27 cellular contexts compared by ENCODE assay signal in the genomic region with DNA sequence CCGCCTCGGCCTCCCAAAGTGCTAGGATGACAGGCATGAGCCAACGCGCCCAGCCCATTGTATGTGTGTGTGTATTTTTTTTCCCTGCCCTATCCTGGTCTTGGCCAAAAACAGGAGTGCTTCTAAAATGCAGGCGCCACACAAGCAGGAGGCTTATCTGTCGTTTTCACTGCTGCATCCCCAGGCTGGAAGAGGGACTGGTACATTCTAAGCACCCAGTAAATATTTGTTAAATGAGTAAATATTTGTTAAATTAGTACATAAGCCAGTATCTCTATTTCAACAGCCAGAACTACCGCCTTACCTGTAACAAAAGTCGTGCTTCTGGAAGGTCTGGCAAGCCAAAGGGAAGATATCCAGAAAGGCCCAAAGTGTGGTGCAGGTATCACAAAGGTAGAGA.
"Had no signal": no experiment of that assay in that cellular context is flagged by ENCODE, and none has a peak within 500 bp of the region (broad histone marks: within the 10 kb centered on the region; RNA-seq: fewer than 3 reads in every experiment).

No MANE protein-coding gene starts in this region.

- ATAC-seq: activated naive CD4-positive, alpha-beta T cell treated with anti-CD3 and anti-CD28 coated beads, Interleukin-2, amount 50 U/mL, for 72 hours; left ventricle myocardium superior; naive thymus-derived CD4-positive, alpha-beta T cell; T-cell had no signal

- H3K4me1 Mint-ChIP-seq: activated CD4-positive, alpha-beta memory T cell treated with anti-CD3 and anti-CD28 coated beads, Interleukin-2, amount 10 ng/mL, durations not matched to agents 7 days and 5 days; activated CD4-positive, alpha-beta T cell treated with anti-CD3 and anti-CD28 coated beads, Interleukin-2, amount 10 ng/mL, durations not matched to agents 7 days and 5 days; mesothelial cell of epicardium; naive thymus-derived CD4-positive, alpha-beta T cell; T-cell had no signal

- H3K9me3 Mint-ChIP-seq: activated CD4-positive, alpha-beta memory T cell treated with anti-CD3 and anti-CD28 coated beads, Interleukin-2, amount 10 ng/mL, durations not matched to agents 7 days and 5 days; activated CD4-positive, alpha-beta T cell treated with anti-CD3 and anti-CD28 coated beads, Interleukin-2, amount 10 ng/mL, durations not matched to agents 7 days and 5 days; activated naive CD4-positive, alpha-beta T cell treated with anti-CD3 and anti-CD28 coated beads, Interleukin-2, amount 50 U/mL, for 72 hours; activated T-helper 2 cell treated with anti-CD3 and anti-CD28 coated beads, Interferon-gamma antibody, Interleukin-2, Interleukin-4, amounts not matched to agents 10 μg/mL and 5 μg/mL and 100 μg/mL, durations not matched to agents 14 hours and 24 hours and 36 hours; mesothelial cell of epicardium; naive thymus-derived CD4-positive, alpha-beta T cell; T-cell had no signal

- H3K4me3 Mint-ChIP-seq: activated CD4-positive, alpha-beta memory T cell treated with anti-CD3 and anti-CD28 coated beads, Interleukin-2, amount 10 ng/mL, durations not matched to agents 7 days and 5 days; activated CD4-positive, alpha-beta T cell treated with anti-CD3 and anti-CD28 coated beads, Interleukin-2, amount 10 ng/mL, durations not matched to agents 7 days and 5 days; mesothelial cell of epicardium; naive thymus-derived CD4-positive, alpha-beta T cell; T-cell had no signal

- H3K27ac ChIP-seq: epithelial cell of prostate, pancreas, right atrium auricular region, spleen, testis, WERI-Rb-1 had no signal

- H3K27me3 ChIP-seq: pancreas, right atrium auricular region, spleen, testis, transverse colon had no signal

- H3K27ac Mint-ChIP-seq: activated CD4-positive, alpha-beta memory T cell treated with anti-CD3 and anti-CD28 coated beads, Interleukin-2, amount 10 ng/mL, durations not matched to agents 7 days and 5 days; activated CD4-positive, alpha-beta T cell treated with anti-CD3 and anti-CD28 coated beads, Interleukin-2, amount 10 ng/mL, durations not matched to agents 7 days and 5 days; activated naive CD4-positive, alpha-beta T cell treated with anti-CD3 and anti-CD28 coated beads, Interleukin-2, amount 50 U/mL, for 72 hours; activated T-helper 2 cell treated with anti-CD3 and anti-CD28 coated beads, Interferon-gamma antibody, Interleukin-2, Interleukin-4, amounts not matched to agents 10 μg/mL and 5 μg/mL and 100 μg/mL, durations not matched to agents 14 hours and 24 hours and 36 hours; mesothelial cell of epicardium; T-cell had no signal

- H3K4me1 ChIP-seq: pancreas, spleen had no signal

- H3K4me3 ChIP-seq: pancreas, right atrium auricular region, spleen, testis, transverse colon had no signal

- H3K27me3 Mint-ChIP-seq: activated CD4-positive, alpha-beta memory T cell treated with anti-CD3 and anti-CD28 coated beads, Interleukin-2, amount 10 ng/mL, durations not matched to agents 7 days and 5 days; activated CD4-positive, alpha-beta T cell treated with anti-CD3 and anti-CD28 coated beads, Interleukin-2, amount 10 ng/mL, durations not matched to agents 7 days and 5 days; naive thymus-derived CD4-positive, alpha-beta T cell; T-cell had no signal

- DNase-seq: activated CD4-positive, alpha-beta memory T cell treated with anti-CD3 and anti-CD28 coated beads, Interleukin-2, amount 10 ng/mL, durations not matched to agents 7 days and 5 days; activated CD4-positive, alpha-beta T cell treated with anti-CD3 and anti-CD28 coated beads, Interleukin-2, amount 10 ng/mL, durations not matched to agents 7 days and 5 days; activated CD4-positive, CD25-positive, alpha-beta regulatory T cell treated with anti-CD3 and anti-CD28 coated beads, Interleukin-2, amount 50 U/mL, for 72 hours; activated naive CD4-positive, alpha-beta T cell; activated T-cell treated with anti-CD3 and anti-CD28 coated beads, Interleukin-2, amount 50 U/mL, for 48 hours; effector CD4-positive, alpha-beta T cell; glutamatergic neuron; left ventricle myocardium superior; naive thymus-derived CD4-positive, alpha-beta T cell; pancreas; spleen; stimulated activated naive CD4-positive, alpha-beta T cell treated with Interleukin-2 at 50 U/mL for 16 hours; T-cell; testis; transverse colon; WERI-Rb-1 had no signal

- H3K9me3 ChIP-seq: pancreas, right atrium auricular region, spleen, testis, transverse colon had no signal

- FAIRE-seq: bronchial epithelial cell, colon, endometrium, frontal cortex, pancreas, TTC549, urothelium cell line had no signal
